In genomic region chr1:2112280-2112701, GRCh38 we compare ENCODE assay signal across 17 cellular contexts.
DNase-seq lines count a peak whose midpoint lies in the region; ATAC-seq and TF ChIP-seq lines count a peak whose summit lies in the region.
"Had no signal": no experiment of that assay in that cellular context is flagged by ENCODE, and none has a peak within 500 bp of the region (broad histone marks: within the 10 kb centered on the region; RNA-seq: fewer than 3 reads in every experiment).

No MANE protein-coding gene starts in this region.

- CTCF ChIA-PET in SK-N-SH (lab: Yijun Ruan, JAX): interaction anchor here (1.1 to 2.6 kb wide), 2 partner anchors 28 to 62 kb away, joined by 3 to 10 read pairs; no protein-coding TSS in a partner anchor

- no peaks in the 10 kb centered on the region for H3K9me3 ChIP-seq in SK-N-SH
- H3K9me3 ChIP-seq: psoas muscle, testis had no signal

- no peaks in the 10 kb centered on the region for H3K27me3 Mint-ChIP-seq in memory B cell

- H3K36me3 ChIP-seq in SK-N-SH (replicated peaks in 1 of 2; ENCODE audit: control insufficient read depth in 1 of 2, insufficient read depth in 2 of 2, low read length in 1 of 2): peaks cover 0 to 2% of the 10 kb centered on the region in 2 experiments

- no peak for TF ChIP-seq RAD21 in SK-N-SH (IDR thresholded peaks at IDR 0.05; ENCODE audit: low read length)

- peaks cover under 1% of the 10 kb centered on the region for H3K36me3 Mint-ChIP-seq in memory B cell

- no peaks in the 10 kb centered on the region for H3F3A ChIP-seq in SK-N-SH (replicated peaks; ENCODE audit: insufficient read depth)

- H3K4me2 ChIP-seq in SK-N-SH: no peak overlapping the region

- H3K4me3 Mint-ChIP-seq in memory B cell: peak overlapping the region; percentile 69

- H3K27ac ChIP-seq in SK-N-SH (ENCODE audit: low read depth in 2 of 2, low read length in 1 of 2) (no peak overlapping the region), caudate nucleus (ENCODE audit: low read depth, low read length) (no peak overlapping the region)
- H3K27ac ChIP-seq: psoas muscle, testis had no signal

- H3K79me2 ChIP-seq in SK-N-SH (ENCODE audit: insufficient read depth): no peaks in the 10 kb centered on the region

- no peaks in the 10 kb centered on the region for H3K27me3 ChIP-seq in SK-N-SH (ENCODE audit: insufficient read depth)
- H3K27me3 ChIP-seq: testis had no signal

- no peak overlapping the region for H3K9ac ChIP-seq in SK-N-SH

- peak; percentile 54 for ATAC-seq in HG03103 (IDR thresholded peaks at IDR 0.05; ENCODE audit: low read depth, unreplicated experiment)
- peak; percentile 93 for ATAC-seq in memory B cell (ENCODE audit: low read depth)
- ATAC-seq: psoas muscle had no signal

- no peak overlapping the region for H3K4me3 ChIP-seq in SK-N-SH (ENCODE audit: low read depth in 2 of 2, low read length in 1 of 2)
- H3K4me3 ChIP-seq: psoas muscle, testis had no signal

- no peaks in the 10 kb centered on the region for H3K9me3 Mint-ChIP-seq in memory B cell

- no peaks in the 10 kb centered on the region for H4K20me1 ChIP-seq in SK-N-SH (ENCODE audit: insufficient read depth)

- H3K27ac Mint-ChIP-seq in memory B cell: peak overlapping the region; percentile 73

- H3K4me1 ChIP-seq in SK-N-SH (ENCODE audit: control insufficient read depth in 1 of 2, insufficient read depth in 2 of 2, low read depth in 1 of 2, low read length in 1 of 2): no peaks in the 10 kb centered on the region; a peak in 1 of 4 replicates
- H3K4me1 ChIP-seq: psoas muscle, testis had no signal

- WGBS in SK-N-SH (ENCODE audit: low lambda C conversion rate): 82% methylated on average over 13 of the region's 17 CpGs

- TF ChIP-seq CTCF in GM10266 (IDR thresholded peaks at IDR 0.05; ENCODE audit: control insufficient read depth, insufficient read depth, low read depth, missing control alignments) (no peak), SK-N-SH (IDR thresholded peaks at IDR 0.05) (no peak)

- no peak overlapping the region for H2AFZ ChIP-seq in SK-N-SH (ENCODE audit: low read depth)

- POLR2A ChIA-PET in SK-N-SH (lab: Yijun Ruan, JAX): no interaction called here

- peaks cover 10% of the 10 kb centered on the region for H3K4me1 Mint-ChIP-seq in memory B cell

- no peaks in the 10 kb centered on the region for H3K9me2 ChIP-seq in SK-N-SH

- TF ChIP-seq POLR2A in Raji (IDR thresholded peaks at IDR 0.05; ENCODE audit: insufficient read depth, low read depth, low read length): 0 out of 2 replicates have a peak, but pooled peaks have one; percentile 19

- peak; percentile 75 for DNase-seq in GM10266 (ENCODE audit: extremely low spot score)
- peak in 1 of 2 donors; percentile 42 for DNase-seq in memory B cell (ENCODE audit: low spot score in 2 of 2)
- DNase-seq in SK-N-SH: no peak
- DNase-seq in HuH-7.5 (ENCODE audit: low spot score): no peak
- no peak for DNase-seq in NCI-H1417 (lab: John Stamatoyannopoulos, UW)
- DNase-seq in caudate nucleus (lab: John Stamatoyannopoulos, UW): no peak
- DNase-seq: activated effector memory CD4-positive, alpha-beta T cell treated with Interleukin-2 at 50 U/mL for 16 hours; AML-193; cortex of kidney; erythroblast; kidney glomerular epithelial cell; NCI-H1436 treated with DMSO at 0.1 percent for 48 hours; NCI-H510A treated with DMSO at 0.1 percent for 48 hours; testis had no signal

- TF ChIP-seq EP300 in SK-N-SH (IDR thresholded peaks at IDR 0.05; ENCODE audit: borderline replicate concordance in 1 of 2, low read depth in 1 of 2, low read length in 1 of 2): no peak

TF ChIP-seq in SK-N-SH, 30 proteins besides CTCF, POLR2A, EP300 and RAD21:
- TF ChIP-seq REST (IDR thresholded peaks at IDR 0.05; ENCODE audit: low read depth, low read length) (no peak), NFIC (IDR thresholded peaks at IDR 0.05; ENCODE audit: borderline replicate concordance) (no peak), FOXJ3 (CRISPR knock-in tag; IDR thresholded peaks at IDR 0.05) (no peak), SIN3A (IDR thresholded peaks at IDR 0.05; ENCODE audit: borderline replicate concordance, low read depth, low read length) (no peak), USF1 (IDR thresholded peaks at IDR 0.05; ENCODE audit: borderline replicate concordance, low read depth) (no peak), GABPA (IDR thresholded peaks at IDR 0.05; ENCODE audit: low read depth) (no peak), RFX5 (IDR thresholded peaks at IDR 0.05; ENCODE audit: low read length) (no peak), IRF3 (IDR thresholded peaks at IDR 0.05; ENCODE audit: low read depth, low read length) (no peak), MXI1 (IDR thresholded peaks at IDR 0.05; ENCODE audit: low read depth, low read length) (no peak), EZH2phosphoT487 (IDR thresholded peaks at IDR 0.05; ENCODE audit: borderline replicate concordance, low read depth) (no peak), FOSL2 (IDR thresholded peaks at IDR 0.05; ENCODE audit: borderline replicate concordance, low read depth) (no peak), RCOR1 (IDR thresholded peaks at IDR 0.05; ENCODE audit: low read length) (no peak), MAX (IDR thresholded peaks at IDR 0.05; ENCODE audit: low read depth) (no peak), PBX3 (IDR thresholded peaks at IDR 0.05) (no peak), CHD2 (IDR thresholded peaks at IDR 0.05; ENCODE audit: low read length, partially characterized antibody) (no peak), ELF1 (IDR thresholded peaks at IDR 0.05) (no peak), NRF1 (IDR thresholded peaks at IDR 0.05; ENCODE audit: low read depth, low read length) (no peak), MEF2A (IDR thresholded peaks at IDR 0.05; ENCODE audit: borderline replicate concordance, low read depth) (no peak)
